8 cellular contexts compared by ENCODE assay signal in the genomic region with DNA sequence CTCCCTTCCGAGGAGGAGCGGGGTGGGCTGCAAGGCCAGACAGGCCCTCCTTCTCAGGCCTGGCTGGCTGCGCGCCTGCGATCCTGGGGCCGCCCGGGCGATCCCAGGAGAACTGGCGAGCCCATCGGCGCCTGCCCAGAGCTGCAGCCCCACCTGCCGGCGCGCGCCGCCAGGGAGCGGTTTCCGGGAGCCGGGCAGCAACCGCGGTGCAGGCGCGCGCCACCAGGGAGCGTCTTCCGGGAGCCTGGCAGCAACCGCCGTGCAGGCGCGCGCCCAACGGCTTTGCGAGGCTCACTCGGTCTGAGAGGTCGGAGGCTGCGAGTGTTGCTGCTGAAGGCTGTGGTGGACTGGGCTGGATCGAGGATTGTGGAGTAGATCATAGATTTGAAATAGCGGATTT.
A peak's percentile ranks its signal among the peaks of the same experiment; 100 is the strongest.
DNase-seq lines count a peak whose midpoint lies in the region; ATAC-seq lines count a peak whose summit lies in the region.

No MANE protein-coding gene starts in this region.

- no peaks in the 10 kb centered on the region for H3K36me3 Mint-ChIP-seq in activated T-helper 17 cell treated with anti-CD3 and anti-CD28 coated beads, Interleukin-2, amount 50 U/mL, for 72 hours (ENCODE audit: low read depth)

- H3K4me1 Mint-ChIP-seq in activated T-helper 17 cell treated with anti-CD3 and anti-CD28 coated beads, Interleukin-2, amount 50 U/mL, for 72 hours, result no peaks in the 10 kb centered on the region

- DNase-seq in HUDEP-2 (lab: John Stamatoyannopoulos, UW; ENCODE audit: unreplicated experiment in 76 of 76) (peak in 72 of 76 experiments; percentile 13 to 85 (median 65)), iPS DF 19.7 (ENCODE audit: low read depth, low spot score) (peak; percentile 12), smooth muscle cell of the brain vasculature (ENCODE audit: low read depth, low spot score) (peak; percentile 0), HuH-7 (ENCODE audit: low spot score) (no peak), NCI-H2107 treated with DMSO at 0.1 percent for 48 hours (lab: John Stamatoyannopoulos, UW; ENCODE audit: unreplicated experiment) (no peak), DMS79 treated with DMSO at 0.1 percent for 48 hours (lab: John Stamatoyannopoulos, UW) (no peak)

- H3K4me3 Mint-ChIP-seq in activated T-helper 17 cell treated with anti-CD3 and anti-CD28 coated beads, Interleukin-2, amount 50 U/mL, for 72 hours, result peak overlapping the region; percentile 54

- peak; percentile 94 for ATAC-seq in GM18519 (IDR thresholded peaks at IDR 0.05; ENCODE audit: low FRiP score, unreplicated experiment)
- ATAC-seq in activated T-helper 17 cell treated with anti-CD3 and anti-CD28 coated beads, Interleukin-2, amount 50 U/mL, for 72 hours (replicated peaks), result peak; percentile 31

- H3K9me3 Mint-ChIP-seq in activated T-helper 17 cell treated with anti-CD3 and anti-CD28 coated beads, Interleukin-2, amount 50 U/mL, for 72 hours, result no peaks in the 10 kb centered on the region

- H3K27me3 Mint-ChIP-seq in activated T-helper 17 cell treated with anti-CD3 and anti-CD28 coated beads, Interleukin-2, amount 50 U/mL, for 72 hours, result no peaks in the 10 kb centered on the region

- H3K27ac Mint-ChIP-seq in activated T-helper 17 cell treated with anti-CD3 and anti-CD28 coated beads, Interleukin-2, amount 50 U/mL, for 72 hours, result no peak overlapping the region

Comparison
In these comparisons a context has a peak if more than half of its experiments do, and no peak if none do; other contexts are left out.
1. DNase-seq: peak in HUDEP-2 (72 of 76), iPS DF 19.7 (single experiment) and smooth muscle cell of the brain vasculature (single experiment); none in HuH-7 (single experiment), NCI-H2107 treated with DMSO at 0.1 percent for 48 hours (single experiment) and DMS79 treated with DMSO at 0.1 percent for 48 hours (single experiment).